In the genomic region with DNA sequence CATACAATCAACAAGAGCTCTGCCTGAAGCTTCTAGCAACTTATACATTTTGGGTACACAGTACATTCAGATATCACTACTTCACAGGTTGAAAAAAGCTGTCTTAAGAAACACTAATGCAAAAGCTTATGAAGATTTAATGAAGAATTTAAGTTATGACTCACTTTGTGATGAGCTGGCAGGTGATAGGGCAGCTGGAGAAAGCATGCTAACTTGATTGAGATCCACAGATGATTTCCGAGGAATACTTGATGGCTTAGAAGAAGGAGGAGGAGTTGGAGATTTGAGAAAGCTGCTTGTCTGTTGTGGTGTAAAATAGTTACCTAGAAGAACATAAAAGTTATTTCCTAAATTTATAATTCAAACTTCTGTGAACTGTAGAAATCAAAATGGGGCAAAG, we compare ENCODE assay signal across 14 cellular contexts. TPM values are rescaled to one million over a fixed set of nuclear protein-coding genes. Genes with fewer than 3 reads are reported as not detected.
DNase-seq lines count a peak whose midpoint lies in the region; TF ChIP-seq lines count a peak whose summit lies in the region.
"Had no signal": no experiment of that assay in that cellular context is flagged by ENCODE, and none has a peak within 500 bp of the region (broad histone marks: within the 10 kb centered on the region; RNA-seq: fewer than 3 reads in every experiment).

No MANE protein-coding gene starts in this region.

- no peak for TF ChIP-seq CTCF in fibroblast of villous mesenchyme (IDR thresholded peaks at IDR 0.05; ENCODE audit: insufficient read depth, low read depth, low read length)
- no peak for TF ChIP-seq CTCF in spleen (IDR thresholded peaks at IDR 0.05 in 8 of 11, conservative IDR thresholded peaks at IDR 0.05 in 3 of 11)

- no peak for TF ChIP-seq POLR2A in spleen (IDR thresholded peaks at IDR 0.05)

- intact Hi-C loops in spleen (cut with DNase I; ENCODE audit: low total_unique reads) = no loop called here

- H3K9me3 ChIP-seq in adipocyte (ENCODE audit: control insufficient read depth, low read length) = no peaks in the 10 kb centered on the region
- no peaks in the 10 kb centered on the region for H3K9me3 ChIP-seq in spleen
- H3K9me3 ChIP-seq: left lung, vagina had no signal

- H3K4me3 ChIP-seq in adipocyte (ENCODE audit: low read length) (no peak overlapping the region), fibroblast of villous mesenchyme (ENCODE audit: low read depth, low read length) (no peak overlapping the region), spleen (no peak overlapping the region)
- H3K4me3 ChIP-seq: left lung, vagina had no signal

- H3K36me3 ChIP-seq in adipocyte (ENCODE audit: control insufficient read depth, insufficient read depth, low read length, severe bottlenecking) (peaks cover 95% of the 10 kb centered on the region), spleen (peaks cover 0 to 100% (median 88%) of the 10 kb centered on the region in 6 donors)

- H3K4me1 ChIP-seq in adipocyte (ENCODE audit: control insufficient read depth, insufficient read depth, low read length) = peaks cover 12% of the 10 kb centered on the region
- H3K4me1 ChIP-seq in spleen = no peaks in the 10 kb centered on the region
- H3K4me1 ChIP-seq: left lung, vagina had no signal

- H3K27me3 ChIP-seq in adipocyte (replicated peaks; ENCODE audit: control insufficient read depth, insufficient read depth, low read length) = no peaks in the 10 kb centered on the region
- H3K27me3 ChIP-seq in spleen (replicated peaks in 1 of 7) = no peaks in the 10 kb centered on the region
- H3K27me3 ChIP-seq: left lung, vagina had no signal

- no peak overlapping the region for H3K9ac ChIP-seq in adipocyte (ENCODE audit: low read length)

- peak; percentile 4 for DNase-seq in AG08395 (ENCODE audit: low spot score)
- DNase-seq in GM04504 (ENCODE audit: low read depth) = peak; percentile 19
- peak; percentile 22 for DNase-seq in adipocyte (ENCODE audit: low read depth)
- peak; percentile 27 for DNase-seq in fibroblast of villous mesenchyme (ENCODE audit: low read depth)
- DNase-seq in spleen = no peak
- DNase-seq in SIG-M5 treated with dmso at 0.1 percent for 504 hours (lab: John Stamatoyannopoulos, UW; ENCODE audit: unreplicated experiment) = no peak
- no peak for DNase-seq in GM19240 (ENCODE audit: insufficient read length, low spot score)
- DNase-seq in kidney glomerular epithelial cell (lab: John Stamatoyannopoulos, UW) = no peak
- DNase-seq: amygdala, left lung, naive B cell, NCI-H146, NCI-H345 had no signal

- WGBS in spleen, 5 donors = 82 to 100% (median 92%) methylated on average over 1 of the region's 1 CpG

- H3K27ac ChIP-seq in spleen = no peak overlapping the region
- H3K27ac ChIP-seq: left lung, vagina had no signal

RNA-seq across cellular contexts. Expression of a gene that starts 23.3 kb away (rescaled TPM):
- 38.0 and 47.7 TPM in 2 replicates for total RNA-seq in fibroblast of villous mesenchyme
- 10 to 100 TPM; 24.9 to 43.7 (median 37.0) TPM for total RNA-seq in spleen
- 10 to 100 TPM; 54.2 to 86.2 (median 70.3) TPM for polyA plus RNA-seq in spleen

RNA-seq across cellular contexts. Expression of a gene that starts 24.7 kb away (rescaled TPM):
- total RNA-seq in fibroblast of villous mesenchyme (36.4 and 47.9 TPM in 2 replicates), spleen (10 to 100 TPM; 20.8 to 36.8 (median 24.6) TPM)
- polyA plus RNA-seq in spleen = 10 to 100 TPM; 24.4 to 29.6 (median 28.8) TPM

RNA-seq across cellular contexts. Expression of a gene that starts 35.6 kb away (rescaled TPM):
- total RNA-seq in fibroblast of villous mesenchyme = 68.0 and 105 TPM in 2 replicates
- total RNA-seq in spleen = 10 to 100 TPM; 53.8 to 95.3 (median 72.7) TPM
- polyA plus RNA-seq in spleen = 10 to 100 TPM; 22.0 to 22.9 (median 22.8) TPM

Comparison
In these comparisons a context has a peak if more than half of its experiments do, and no peak if none do; other contexts are left out.
1. DNase-seq: peak in AG08395 (single experiment), GM04504 (single experiment), adipocyte (single experiment) and fibroblast of villous mesenchyme (single experiment); none in spleen (single experiment), SIG-M5 treated with dmso at 0.1 percent for 504 hours (single experiment), GM19240 (single experiment) and kidney glomerular epithelial cell (single experiment).